In genomic region chr6:36820700-36821580, GRCh38 we compare ENCODE assay signal across 11 cellular contexts. TPM values are rescaled to one million over a fixed set of nuclear protein-coding genes. Genes with fewer than 3 reads are reported as not detected.
DNase-seq lines count a peak whose midpoint lies in the region; ATAC-seq and TF ChIP-seq lines count a peak whose summit lies in the region.
"Had no signal": no experiment of that assay in that cellular context is flagged by ENCODE, and none has a peak within 500 bp of the region (broad histone marks: within the 10 kb centered on the region; RNA-seq: fewer than 3 reads in every experiment).

No MANE protein-coding gene starts in this region.

- H3K27me3 ChIP-seq in WERI-Rb-1 (ENCODE audit: insufficient read depth, low read depth, severe bottlenecking) (no peaks in the 10 kb centered on the region), foreskin keratinocyte (no peaks in the 10 kb centered on the region), smooth muscle cell (ENCODE audit: low read depth) (no peaks in the 10 kb centered on the region)
- H3K27me3 ChIP-seq: tibial artery had no signal

- H3K4me3 ChIP-seq in WERI-Rb-1 (ENCODE audit: low read depth, low read length), result no peak overlapping the region
- no peak overlapping the region for H3K4me3 ChIP-seq in smooth muscle cell
- H3K4me3 ChIP-seq: tibial artery had no signal

- H3K9ac ChIP-seq in smooth muscle cell (ENCODE audit: low read depth), result no peak overlapping the region

- H4K20me1 ChIP-seq in smooth muscle cell (ENCODE audit: low read depth), result no peaks in the 10 kb centered on the region

- H3K4me1 ChIP-seq in foreskin keratinocyte (peaks cover 5% of the 10 kb centered on the region), smooth muscle cell (ENCODE audit: low read depth) (peaks cover 18% of the 10 kb centered on the region)

- H3K27ac ChIP-seq in WERI-Rb-1 (peak overlapping the region; percentile 15), foreskin keratinocyte (peak overlapping the region; percentile 71), smooth muscle cell (ENCODE audit: low read depth) (peak overlapping the region; percentile 67)
- H3K27ac ChIP-seq: 22Rv1, tibial artery had no signal

- no peaks in the 10 kb centered on the region for H3K79me2 ChIP-seq in smooth muscle cell (ENCODE audit: low read depth)

- no peaks in the 10 kb centered on the region for H3K9me3 ChIP-seq in WERI-Rb-1 (ENCODE audit: severe bottlenecking)
- H3K9me3 ChIP-seq in smooth muscle cell (replicated peaks; ENCODE audit: low read depth), result no peaks in the 10 kb centered on the region
- H3K9me3 ChIP-seq: tibial artery had no signal

- TF ChIP-seq CTCF in WERI-Rb-1 (IDR thresholded peaks at IDR 0.05; ENCODE audit: low read depth, low read length) (no peak), foreskin keratinocyte (conservative IDR thresholded peaks at IDR 0.05) (no peak), smooth muscle cell (IDR thresholded peaks at IDR 0.05; ENCODE audit: borderline replicate concordance, insufficient read depth, poor library complexity, severe bottlenecking) (no peak)

- H3K36me3 ChIP-seq in WERI-Rb-1, result no peaks in the 10 kb centered on the region
- no peaks in the 10 kb centered on the region for H3K36me3 ChIP-seq in smooth muscle cell (ENCODE audit: low read depth)
- H3K36me3 ChIP-seq: tibial artery had no signal

- peak overlapping the region; percentile 18 for H3K4me2 ChIP-seq in smooth muscle cell

- peak; percentile 53 for ATAC-seq in foreskin keratinocyte
- ATAC-seq in GM21528 (IDR thresholded peaks at IDR 0.05; ENCODE audit: low FRiP score, unreplicated experiment), result no peak
- ATAC-seq in GM21619 (IDR thresholded peaks at IDR 0.05; ENCODE audit: unreplicated experiment), result no peak
- ATAC-seq: activated CD4-positive, CD25-positive, alpha-beta regulatory T cell treated with anti-CD3 and anti-CD28 coated beads, Interleukin-2, amount 50 U/mL, for 24 hours had no signal

- WGBS in smooth muscle cell (ENCODE audit: low lambda C conversion rate), result 39% methylated on average over 10 of the region's 12 CpGs

- no peak overlapping the region for H2AFZ ChIP-seq in smooth muscle cell (ENCODE audit: low read depth)

- DNase-seq in NCI-H146 (lab: John Stamatoyannopoulos, UW) (peak; percentile 53), NCI-H146 treated with DMSO at 0.1 percent for 48 hours (lab: John Stamatoyannopoulos, UW; ENCODE audit: unreplicated experiment) (no peak), WERI-Rb-1 (peak; percentile 83), foreskin keratinocyte (peak; percentile 43 to 73), smooth muscle cell (lab: John Stamatoyannopoulos, UW; ENCODE audit: unreplicated experiment) (no peak), activated gamma-delta T cell treated with Interleukin-2 at 50 U/mL for 16 hours (no peak)
- DNase-seq: tibial artery had no signal

- peaks cover 9% of the 10 kb centered on the region for H3F3A ChIP-seq in smooth muscle cell (ENCODE audit: low read depth)

RNA-seq across cellular contexts. Expression of gene CPNE5, which starts 18.3 kb away (rescaled TPM):
- total RNA-seq in foreskin keratinocyte (0.07 TPM in 1 of 2 replicates, not detected in the other), smooth muscle cell (0.31 TPM in 1 of 2 replicates, not detected in the other)
- polyA plus RNA-seq in foreskin keratinocyte (0.08 TPM in 1 of 2 replicates, not detected in the other), smooth muscle cell (0.43 and 1.0 TPM in 2 replicates)

RNA-seq across cellular contexts. Expression of gene PPIL1, which starts 53.7 kb away (rescaled TPM):
- total RNA-seq in foreskin keratinocyte, result 61.6 and 65.7 TPM in 2 replicates
- polyA plus RNA-seq in foreskin keratinocyte, result 53.3 and 54.0 TPM in 2 replicates
- 49.3 and 57.6 TPM in 2 replicates for total RNA-seq in smooth muscle cell
- 34.6 and 45.4 TPM in 2 replicates for polyA plus RNA-seq in smooth muscle cell

Comparison
In these comparisons a context has a peak if more than half of its experiments do, and no peak if none do; other contexts are left out.
1. DNase-seq: peak in NCI-H146 (single experiment), WERI-Rb-1 (single experiment) and foreskin keratinocyte (2 of 2); none in NCI-H146 treated with DMSO at 0.1 percent for 48 hours (single experiment), smooth muscle cell (single experiment) and activated gamma-delta T cell treated with Interleukin-2 at 50 U/mL for 16 hours (single experiment).
2. H3K27ac ChIP-seq: peak in every context shown above with its lines; median percentile 71 in foreskin keratinocyte; 67 in smooth muscle cell; 15 in WERI-Rb-1.